Comparison of ENCODE assay signal across 1 cellular context in genomic region chr4:158729716-158730559, GRCh38.
TF ChIP-seq lines count a peak whose summit lies in the region.

No MANE protein-coding gene starts in this region.

TF ChIP-seq in HepG2, 621 proteins besides CTCF, POLR2A, EP300 and RAD21 (continued from another document):
- 0 out of 2 replicates have a peak, but pooled peaks have one; percentile 26 for TF ChIP-seq TEF (CRISPR knock-in tag; IDR thresholded peaks at IDR 0.05)
- peak; percentile 64 for TF ChIP-seq HNF4A (CRISPR knock-in tag; IDR thresholded peaks at IDR 0.05)
- TF ChIP-seq NFE2L2 (IDR thresholded peaks at IDR 0.05; ENCODE audit: low read length): peak; percentile 43; the same call in 1 of the 2 replicates
- TF ChIP-seq RXRB (CRISPR knock-in tag; IDR thresholded peaks at IDR 0.05; ENCODE audit: borderline replicate concordance): peak; percentile 39; the same call in 1 of the 2 replicates
- no peak for TF ChIP-seq ZFP91 (CRISPR knock-in tag; IDR thresholded peaks at IDR 0.05; ENCODE audit: borderline replicate concordance)
- TF ChIP-seq SMAD3 (CRISPR knock-in tag; IDR thresholded peaks at IDR 0.05): peak; percentile 49; the same call in 1 of the 2 replicates
- no peak for TF ChIP-seq HMGXB3 (CRISPR knock-in tag; IDR thresholded peaks at IDR 0.05; ENCODE audit: borderline replicate concordance)
- TF ChIP-seq ZNF414 (CRISPR knock-in tag; IDR thresholded peaks at IDR 0.05): no peak
- TF ChIP-seq E2F5 (CRISPR knock-in tag; conservative IDR thresholded peaks at IDR 0.05): no peak
- peak; percentile 55; the same call in 1 of the 2 replicates for TF ChIP-seq HNF1B (CRISPR knock-in tag; IDR thresholded peaks at IDR 0.05)
- peak; percentile 22; the same call in 1 of the 2 replicates for TF ChIP-seq REPIN1 (CRISPR knock-in tag; IDR thresholded peaks at IDR 0.05; ENCODE audit: borderline replicate concordance, low read depth)
- TF ChIP-seq ZBTB44 (CRISPR knock-in tag; IDR thresholded peaks at IDR 0.05): no peak
